Comparison of ENCODE assay signal across 18 cellular contexts in genomic region chr10:131862548-131862947, GRCh38. TPM values are rescaled to one million over a fixed set of nuclear protein-coding genes. Genes with fewer than 3 reads are reported as not detected.
DNase-seq lines count a peak whose midpoint lies in the region; ATAC-seq and TF ChIP-seq lines count a peak whose summit lies in the region.
"Had no signal": no experiment of that assay in that cellular context is flagged by ENCODE, and none has a peak within 500 bp of the region (broad histone marks: within the 10 kb centered on the region; RNA-seq: fewer than 3 reads in every experiment).

No MANE protein-coding gene starts in this region.

- no peaks in the 10 kb centered on the region for H3K4me1 ChIP-seq in lung (ENCODE audit: control insufficient read depth in 2 of 2, insufficient read depth in 2 of 2, low read length in 2 of 2)
- no peaks in the 10 kb centered on the region for H3K4me1 ChIP-seq in aorta (ENCODE audit: control insufficient read depth in 1 of 2, insufficient read depth in 2 of 2, low read length in 2 of 2)
- H3K4me1 ChIP-seq: Caco-2 had no signal

- DNase-seq in NCI-H345 (lab: John Stamatoyannopoulos, UW) (peak; percentile 22), NCI-H345 treated with DMSO at 0.1 percent for 48 hours (lab: John Stamatoyannopoulos, UW; ENCODE audit: unreplicated experiment) (no peak), lung (ENCODE audit: low spot score) (no peak), aorta (no peak), GM19238 (ENCODE audit: insufficient read length, low spot score) (no peak), foreskin fibroblast (no peak)
- DNase-seq: 8988T, Caco-2, HCEC 1CT, MV-4-11, NCI-H1436, NCI-H2081 treated with DMSO at 0.1 percent for 48 hours, NCI-H446, NCI-H748 treated with DMSO at 0.1 percent for 48 hours, PC-9 had no signal

- ATAC-seq in esophagus mucosa, result peak; percentile 99
- peak; percentile 83 for ATAC-seq in lung (ENCODE audit: insufficient read depth, low FRiP score)
- ATAC-seq in aorta (ENCODE audit: low FRiP score), result peak; percentile 78
- no peak for ATAC-seq in HG03108 (IDR thresholded peaks at IDR 0.05; ENCODE audit: unreplicated experiment)

- intact Hi-C loops in aorta (cut with DNase I), result no loop called here

- no peak overlapping the region for H3K27ac ChIP-seq in lung (ENCODE audit: low read depth in 1 of 2, low read length in 1 of 2)
- no peak overlapping the region for H3K27ac ChIP-seq in aorta (ENCODE audit: low read depth in 1 of 2, low read length in 2 of 2)
- H3K27ac ChIP-seq: C4-2B, PC-9 had no signal

- no peak overlapping the region for H3K4me3 ChIP-seq in lung
- no peak overlapping the region for H3K4me3 ChIP-seq in aorta (ENCODE audit: low read length in 2 of 2)
- no peak overlapping the region for H3K4me3 ChIP-seq in foreskin fibroblast (ENCODE audit: low read depth in 1 of 2, low read length in 2 of 2)
- H3K4me3 ChIP-seq: PC-9 had no signal

- H3K27me3 ChIP-seq in lung (ENCODE audit: control insufficient read depth, insufficient read depth) (no peaks in the 10 kb centered on the region), aorta (ENCODE audit: control insufficient read depth in 1 of 2, insufficient read depth in 2 of 2, low read length in 1 of 2) (no peaks in the 10 kb centered on the region)

- TF ChIP-seq CTCF in lung (IDR thresholded peaks at IDR 0.05; ENCODE audit: control extremely low read depth, extremely low read depth) (no peak), foreskin fibroblast (IDR thresholded peaks at IDR 0.05; ENCODE audit: low read depth, low read length) (no peak)

- no peaks in the 10 kb centered on the region for H3K36me3 ChIP-seq in lung (ENCODE audit: control insufficient read depth in 2 of 2, insufficient read depth in 2 of 2, low read length in 2 of 2)
- H3K36me3 ChIP-seq in aorta (ENCODE audit: control insufficient read depth in 1 of 2, insufficient read depth in 2 of 2, low read length in 1 of 2), result no peaks in the 10 kb centered on the region

- 72 to 77% methylated on average over 4 of the region's 4 CpGs for WGBS in lung, 2 donors
- 74 to 84% methylated on average over 4 of the region's 4 CpGs for WGBS in aorta, 2 donors

- H3K9me3 ChIP-seq in lung (ENCODE audit: control insufficient read depth in 2 of 2, insufficient read depth in 1 of 2, low read length in 1 of 2) (no peaks in the 10 kb centered on the region), aorta (ENCODE audit: control insufficient read depth, low read length) (no peaks in the 10 kb centered on the region)
- H3K9me3 ChIP-seq: Caco-2 had no signal

RNA-seq across cellular contexts. Expression of gene PPP2R2D, which starts 38.3 kb away (rescaled TPM):
- total RNA-seq in esophagus mucosa (14.1 TPM), lung (10 to 100 TPM; 22.1 to 51.4 TPM), aorta (10 to 100 TPM; 27.0 to 29.4 TPM)
- polyA plus RNA-seq in lung (10 to 100 TPM; 15.6 to 22.0 TPM), aorta (10 to 100 TPM; 14.0 to 25.3 TPM)
